1 cellular context compared by ENCODE assay signal in genomic region chr21:36127250-36127904, GRCh38.
TF ChIP-seq lines count a peak whose summit lies in the region.

No MANE protein-coding gene starts in this region.

TF ChIP-seq in GM23338, 12 proteins besides CTCF, POLR2A, EP300 and RAD21 (continued from another document):
- TF ChIP-seq ZNF462 (CRISPR knock-in tag; IDR thresholded peaks at IDR 0.05) (no peak), ETS1 (IDR thresholded peaks at IDR 0.05) (no peak), STAT1 (IDR thresholded peaks at IDR 0.05; ENCODE audit: unreplicated experiment) (no peak), ZNF114 (CRISPR knock-in tag; IDR thresholded peaks at IDR 0.05) (no peak), JUNB (IDR thresholded peaks at IDR 0.05; ENCODE audit: unreplicated experiment) (no peak), EZH2 (IDR thresholded peaks at IDR 0.05; ENCODE audit: low read depth, unreplicated experiment) (no peak)
- TF ChIP-seq, protein P1, sequence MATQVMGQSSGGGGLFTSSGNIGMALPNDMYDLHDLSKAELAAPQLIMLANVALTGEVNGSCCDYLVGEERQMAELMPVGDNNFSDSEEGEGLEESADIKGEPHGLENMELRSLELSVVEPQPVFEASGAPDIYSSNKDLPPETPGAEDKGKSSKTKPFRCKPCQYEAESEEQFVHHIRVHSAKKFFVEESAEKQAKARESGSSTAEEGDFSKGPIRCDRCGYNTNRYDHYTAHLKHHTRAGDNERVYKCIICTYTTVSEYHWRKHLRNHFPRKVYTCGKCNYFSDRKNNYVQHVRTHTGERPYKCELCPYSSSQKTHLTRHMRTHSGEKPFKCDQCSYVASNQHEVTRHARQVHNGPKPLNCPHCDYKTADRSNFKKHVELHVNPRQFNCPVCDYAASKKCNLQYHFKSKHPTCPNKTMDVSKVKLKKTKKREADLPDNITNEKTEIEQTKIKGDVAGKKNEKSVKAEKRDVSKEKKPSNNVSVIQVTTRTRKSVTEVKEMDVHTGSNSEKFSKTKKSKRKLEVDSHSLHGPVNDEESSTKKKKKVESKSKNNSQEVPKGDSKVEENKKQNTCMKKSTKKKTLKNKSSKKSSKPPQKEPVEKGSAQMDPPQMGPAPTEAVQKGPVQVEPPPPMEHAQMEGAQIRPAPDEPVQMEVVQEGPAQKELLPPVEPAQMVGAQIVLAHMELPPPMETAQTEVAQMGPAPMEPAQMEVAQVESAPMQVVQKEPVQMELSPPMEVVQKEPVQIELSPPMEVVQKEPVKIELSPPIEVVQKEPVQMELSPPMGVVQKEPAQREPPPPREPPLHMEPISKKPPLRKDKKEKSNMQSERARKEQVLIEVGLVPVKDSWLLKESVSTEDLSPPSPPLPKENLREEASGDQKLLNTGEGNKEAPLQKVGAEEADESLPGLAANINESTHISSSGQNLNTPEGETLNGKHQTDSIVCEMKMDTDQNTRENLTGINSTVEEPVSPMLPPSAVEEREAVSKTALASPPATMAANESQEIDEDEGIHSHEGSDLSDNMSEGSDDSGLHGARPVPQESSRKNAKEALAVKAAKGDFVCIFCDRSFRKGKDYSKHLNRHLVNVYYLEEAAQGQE (IDR thresholded peaks at IDR 0.05; ENCODE audit: unreplicated experiment) = no peak
TF ChIP-seq in GM23338: peak in this region for 0.
